7 cellular contexts compared by ENCODE assay signal in genomic region chr7:76932957-76933356, GRCh38.
ATAC-seq and TF ChIP-seq lines count a peak whose summit lies in the region.
"Not testable (repeated sequence)": the region's sequence is repeated elsewhere in the genome, so short reads cannot be mapped to it uniquely, and the experiment has no call there.

No MANE protein-coding gene starts in this region.

- not testable (repeated sequence) for H3K27ac Mint-ChIP-seq in activated T-helper 17 cell treated with anti-CD3 and anti-CD28 coated beads, Interleukin-2, amount 50 U/mL, for 72 hours

- peak; percentile 63 for ATAC-seq in GM18505 (IDR thresholded peaks at IDR 0.05; ENCODE audit: unreplicated experiment)
- peak; percentile 76 for ATAC-seq in GM19035 (IDR thresholded peaks at IDR 0.05; ENCODE audit: unreplicated experiment)
- peak; percentile 57 for ATAC-seq in GM21529 (IDR thresholded peaks at IDR 0.05; ENCODE audit: unreplicated experiment)
- peak; percentile 74 for ATAC-seq in HG02885 (IDR thresholded peaks at IDR 0.05; ENCODE audit: poor library complexity, unreplicated experiment)
- ATAC-seq in HG03159 (IDR thresholded peaks at IDR 0.05; ENCODE audit: unreplicated experiment): peak; percentile 83
- ATAC-seq in HG03571 (IDR thresholded peaks at IDR 0.05; ENCODE audit: unreplicated experiment): peak; percentile 83
- peak; percentile 88 for ATAC-seq in activated T-helper 17 cell treated with anti-CD3 and anti-CD28 coated beads, Interleukin-2, amount 50 U/mL, for 72 hours (replicated peaks)

- not testable (repeated sequence) for H3K9me3 Mint-ChIP-seq in activated T-helper 17 cell treated with anti-CD3 and anti-CD28 coated beads, Interleukin-2, amount 50 U/mL, for 72 hours

- not testable (repeated sequence) for H3K36me3 Mint-ChIP-seq in activated T-helper 17 cell treated with anti-CD3 and anti-CD28 coated beads, Interleukin-2, amount 50 U/mL, for 72 hours (ENCODE audit: low read depth)

- TF ChIP-seq POLR2A in GM18505 (IDR thresholded peaks at IDR 0.05; ENCODE audit: borderline replicate concordance, extremely low read depth, insufficient read depth, insufficient read length): not testable (repeated sequence)

- H3K27me3 Mint-ChIP-seq in activated T-helper 17 cell treated with anti-CD3 and anti-CD28 coated beads, Interleukin-2, amount 50 U/mL, for 72 hours: peaks cover 27% of the 10 kb centered on the region

- not testable (repeated sequence) for H3K4me3 Mint-ChIP-seq in activated T-helper 17 cell treated with anti-CD3 and anti-CD28 coated beads, Interleukin-2, amount 50 U/mL, for 72 hours

- H3K4me1 Mint-ChIP-seq in activated T-helper 17 cell treated with anti-CD3 and anti-CD28 coated beads, Interleukin-2, amount 50 U/mL, for 72 hours: not testable (repeated sequence)

Comparison
In these comparisons a context has a peak if more than half of its experiments do, and no peak if none do; other contexts are left out.
1. Peak in every context shown above with its lines: ATAC-seq.